In the genomic region with DNA sequence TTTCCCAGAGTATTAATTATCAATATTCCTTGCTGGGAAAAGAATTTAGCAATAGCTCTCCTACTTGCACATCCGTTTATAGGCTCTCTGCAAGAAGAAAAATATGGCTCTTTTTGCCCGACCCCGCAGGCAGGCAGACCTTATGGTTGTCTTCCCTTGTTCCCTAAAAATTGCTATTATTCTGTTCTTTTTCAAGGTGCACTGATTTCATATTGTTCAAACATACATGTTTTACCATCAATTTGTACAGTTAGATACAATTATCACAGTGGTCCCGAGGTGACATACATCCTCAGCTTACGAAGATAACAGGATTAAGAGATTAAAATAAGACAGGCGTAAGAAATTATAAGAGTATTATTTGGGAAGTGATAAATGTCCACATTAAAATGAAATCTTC, we compare ENCODE assay signal across 6 cellular contexts. TPM values are rescaled to one million over a fixed set of nuclear protein-coding genes. Genes with fewer than 3 reads are reported as not detected.
"Had no signal": no experiment of that assay in that cellular context is flagged by ENCODE, and none has a peak within 500 bp of the region (broad histone marks: within the 10 kb centered on the region; RNA-seq: fewer than 3 reads in every experiment).

No MANE protein-coding gene starts in this region.

RNA-seq across cellular contexts. Expression of gene HTR1D, which starts 6.7 kb away (rescaled TPM):
- total RNA-seq: OCI-LY7; Right ventricle myocardium superior; SJCRH30; SK-MEL-5; T-cell; T-helper 1 cell treated with Interleukin-12 subunit alpha and Interleukin-12 subunit beta and Interleukin-4 antibody, amounts not matched to agents 30 ng/mL and 1 ng/mL, for 36 hours had no signal
